In genomic region chr2:157480182-157480961, GRCh38 we compare ENCODE assay signal across 9 cellular contexts. TPM values are rescaled to one million over a fixed set of nuclear protein-coding genes. Genes with fewer than 3 reads are reported as not detected.
DNase-seq lines count a peak whose midpoint lies in the region; ATAC-seq and TF ChIP-seq lines count a peak whose summit lies in the region.
"Had no signal": no experiment of that assay in that cellular context is flagged by ENCODE, and none has a peak within 500 bp of the region (broad histone marks: within the 10 kb centered on the region; RNA-seq: fewer than 3 reads in every experiment).

No MANE protein-coding gene starts in this region.

- no peaks in the 10 kb centered on the region for H3K9me3 ChIP-seq in right lobe of liver

- peak overlapping the region in 1 of 3 donors; percentile 54 for H3K27ac ChIP-seq in right lobe of liver
- H3K27ac ChIP-seq: 22Rv1 had no signal

- POLR2A ChIA-PET in activated CD8-positive, alpha-beta T cell treated with anti-CD3 and anti-CD28 coated beads, Interleukin-2, amount 10 ng/mL, durations not matched to agents 7 days and 5 days (lab: Charles Lee), result interaction anchor here (0.6 to 5.2 kb wide), 17 partner anchors 8 to 76 kb away, joined by 3 to 123 read pairs (median 5); partner anchors contain the start of gene CYTIP

- TF ChIP-seq CTCF in right lobe of liver (IDR thresholded peaks at IDR 0.05), result no peak

- H3K4me3 ChIP-seq in right lobe of liver, result no peak overlapping the region

- peak overlapping the region; percentile 80 for H3K4me3 Mint-ChIP-seq in activated CD8-positive, alpha-beta T cell treated with anti-CD3 and anti-CD28 coated beads, Interleukin-2, amount 10 ng/mL, durations not matched to agents 7 days and 5 days

- in situ Hi-C loops in KBM-7 (cut with MboI; ENCODE audit: low pct_unique_long_range_greater_than_20kb, low sequenced_read_pairs), result loop anchor here (25.0 kb wide), 1 partner anchor 532 kb away; no protein-coding TSS in a partner anchor

- H3K27me3 Mint-ChIP-seq in activated CD8-positive, alpha-beta T cell treated with anti-CD3 and anti-CD28 coated beads, Interleukin-2, amount 10 ng/mL, durations not matched to agents 7 days and 5 days (ENCODE audit: low read depth), result no peaks in the 10 kb centered on the region

- peak; percentile 68 for DNase-seq in NK-92 treated with Interleukin-12 subunit alpha and Interleukin-12 subunit beta, amount 100 ng/mL, for 24 hours (lab: John Stamatoyannopoulos, UW)
- no peak for DNase-seq in NK-92 (lab: John Stamatoyannopoulos, UW; ENCODE audit: unreplicated experiment)
- DNase-seq in activated CD8-positive, alpha-beta T cell treated with anti-CD3 and anti-CD28 coated beads, Interleukin-2, amount 10 ng/mL, durations not matched to agents 7 days and 5 days, result peak; percentile 57
- peak; percentile 66 to 94 (median 89) for DNase-seq in right lobe of liver
- DNase-seq in NCI-H524 (lab: John Stamatoyannopoulos, UW), result no peak
- DNase-seq in hepatic stellate cell (ENCODE audit: low spot score), result no peak
- no peak for DNase-seq in KBM-7

- intact Hi-C loops in right lobe of liver (cut with DNase I), result no loop called here

- CTCF ChIA-PET in activated CD8-positive, alpha-beta T cell treated with anti-CD3 and anti-CD28 coated beads, Interleukin-2, amount 10 ng/mL, durations not matched to agents 7 days and 5 days (lab: Charles Lee), result interaction anchor here (1.0 to 6.0 kb wide), 12 partner anchors 11 to 177 kb away, joined by 3 to 84 read pairs (median 6); no protein-coding TSS in a partner anchor

- H3K27ac Mint-ChIP-seq in activated CD8-positive, alpha-beta T cell treated with anti-CD3 and anti-CD28 coated beads, Interleukin-2, amount 10 ng/mL, durations not matched to agents 7 days and 5 days, result peak overlapping the region; percentile 98

- peaks cover 16% of the 10 kb centered on the region for H3K36me3 Mint-ChIP-seq in activated CD8-positive, alpha-beta T cell treated with anti-CD3 and anti-CD28 coated beads, Interleukin-2, amount 10 ng/mL, durations not matched to agents 7 days and 5 days (ENCODE audit: low read depth)

- peaks cover 9% of the 10 kb centered on the region for H3K9me3 Mint-ChIP-seq in activated CD8-positive, alpha-beta T cell treated with anti-CD3 and anti-CD28 coated beads, Interleukin-2, amount 10 ng/mL, durations not matched to agents 7 days and 5 days (ENCODE audit: insufficient read depth)

- 83% methylated on average over 1 of the region's 3 CpGs for WGBS in right lobe of liver (ENCODE audit: insufficient coverage, low coverage, low lambda C conversion rate, missing lambda C conversion rate)

- H3K27me3 ChIP-seq in right lobe of liver, result no peaks in the 10 kb centered on the region

- H3K4me1 ChIP-seq in right lobe of liver, result peaks cover 0 to 11% (median 5%) of the 10 kb centered on the region in 4 donors

- H3K4me1 Mint-ChIP-seq in activated CD8-positive, alpha-beta T cell treated with anti-CD3 and anti-CD28 coated beads, Interleukin-2, amount 10 ng/mL, durations not matched to agents 7 days and 5 days (ENCODE audit: low read depth), result peaks cover 79% of the 10 kb centered on the region

- no peak for TF ChIP-seq POLR2A in right lobe of liver (IDR thresholded peaks at IDR 0.05)

- ATAC-seq in HG02884 (IDR thresholded peaks at IDR 0.05; ENCODE audit: unreplicated experiment) (peak; percentile 95), right lobe of liver (peak; percentile 98 to 99 (median 99))
- peak; percentile 32 for ATAC-seq in activated CD8-positive, alpha-beta T cell treated with anti-CD3 and anti-CD28 coated beads, Interleukin-2, amount 10 ng/mL, durations not matched to agents 7 days and 5 days

- H3K36me3 ChIP-seq in right lobe of liver, result no peaks in the 10 kb centered on the region

RNA-seq across cellular contexts. Expression of gene CYTIP, which starts 36.5 kb away (rescaled TPM):
- 100 to 1,000 TPM; 222 to 227 TPM for total RNA-seq in activated CD8-positive, alpha-beta T cell treated with anti-CD3 and anti-CD28 coated beads, Interleukin-2, amount 10 ng/mL, durations not matched to agents 7 days and 5 days
- total RNA-seq in right lobe of liver, result 1 to 10 TPM; 1.1 to 6.0 (median 2.9) TPM

Comparison
In these comparisons a context has a peak if more than half of its experiments do, and no peak if none do; other contexts are left out.
1. DNase-seq: peak in NK-92 treated with Interleukin-12 subunit alpha and Interleukin-12 subunit beta, amount 100 ng/mL, for 24 hours (single experiment), activated CD8-positive, alpha-beta T cell treated with anti-CD3 and anti-CD28 coated beads, Interleukin-2, amount 10 ng/mL, durations not matched to agents 7 days and 5 days (single experiment) and right lobe of liver (3 of 3); none in NK-92 (single experiment), NCI-H524 (0 of 2), hepatic stellate cell (single experiment) and KBM-7 (single experiment).
2. ATAC-seq: peak in every context shown above with its lines; median percentile 99 in right lobe of liver; 95 in HG02884; 32 in activated CD8-positive, alpha-beta T cell treated with anti-CD3 and anti-CD28 coated beads, Interleukin-2, amount 10 ng/mL, durations not matched to agents 7 days and 5 days.
3. RNA of gene CYTIP, which starts 36.5 kb away (total RNA-seq): 222 to 227 TPM in activated CD8-positive, alpha-beta T cell treated with anti-CD3 and anti-CD28 coated beads, Interleukin-2, amount 10 ng/mL, durations not matched to agents 7 days and 5 days; 1.1 to 6.0 TPM in right lobe of liver; every median in the first group is over 10 times any median in the second.